In the genomic region with DNA sequence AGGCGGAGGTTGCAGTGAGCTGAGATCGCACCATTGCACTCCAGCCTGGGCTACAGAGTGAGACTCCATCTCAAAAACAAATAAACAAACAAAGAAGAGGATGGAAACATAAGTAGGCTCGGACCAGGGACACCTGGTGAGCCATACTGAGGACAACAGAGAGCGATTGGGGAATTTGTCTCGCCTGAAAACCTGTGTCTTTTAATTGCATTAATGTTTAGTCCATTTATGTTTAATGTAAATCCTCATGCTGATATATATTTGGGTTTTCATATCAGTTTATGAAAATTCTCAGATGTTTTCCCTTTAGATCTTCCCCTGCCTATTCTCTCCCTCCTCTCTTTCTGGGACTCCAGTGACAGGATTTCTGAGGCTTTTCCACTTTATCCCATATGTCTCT, we compare ENCODE assay signal across 7 cellular contexts.
"Had no signal": no experiment of that assay in that cellular context is flagged by ENCODE, and none has a peak within 500 bp of the region (broad histone marks: within the 10 kb centered on the region; RNA-seq: fewer than 3 reads in every experiment).

No MANE protein-coding gene starts in this region.

- H3K9ac ChIP-seq: KMS-11 had no signal

- H3K4me2 ChIP-seq: KMS-11 had no signal

- DNase-seq: IMR-90, KBM-7, KG1 had no signal

- FAIRE-seq: HepG2, HTR-8/SVneo had no signal

- ATAC-seq: HepG2 had no signal

- H3K27ac ChIP-seq: HL-60, KMS-11 had no signal
